Comparison of ENCODE assay signal across 18 cellular contexts in genomic region chr5:9710069-9710468, GRCh38.
DNase-seq lines count a peak whose midpoint lies in the region; ATAC-seq, FAIRE-seq and TF ChIP-seq lines count a peak whose summit lies in the region.
"Had no signal": no experiment of that assay in that cellular context is flagged by ENCODE, and none has a peak within 500 bp of the region (broad histone marks: within the 10 kb centered on the region; RNA-seq: fewer than 3 reads in every experiment).

No MANE protein-coding gene starts in this region.

- H3K27me3 ChIP-seq in IMR-90 (ENCODE audit: control insufficient read depth, insufficient read depth, low read length), result no peaks in the 10 kb centered on the region
- H3K27me3 ChIP-seq in esophagus muscularis mucosa, result no peaks in the 10 kb centered on the region
- H3K27me3 ChIP-seq in mesendoderm (ENCODE audit: insufficient read depth, low read length, poor library complexity), result no peaks in the 10 kb centered on the region
- no peaks in the 10 kb centered on the region for H3K27me3 ChIP-seq in HepG2 (ENCODE audit: control insufficient read depth in 1 of 2, insufficient read depth in 2 of 2, low read length in 2 of 2)
- H3K27me3 ChIP-seq: BE2C had no signal

- H3K4me1 ChIP-seq in IMR-90 (ENCODE audit: control insufficient read depth, insufficient read depth, low read length), result peaks cover 14% of the 10 kb centered on the region
- H3K4me1 ChIP-seq in esophagus muscularis mucosa, result no peaks in the 10 kb centered on the region
- peaks cover 2% of the 10 kb centered on the region for H3K4me1 ChIP-seq in mesendoderm (ENCODE audit: control insufficient read depth, low read depth, low read length)
- H3K4me1 ChIP-seq in HepG2 (ENCODE audit: insufficient read depth, low read length), result no peaks in the 10 kb centered on the region

- H3K27ac ChIP-seq in IMR-90 (ENCODE audit: insufficient read depth, low read length) (no peak overlapping the region), esophagus muscularis mucosa (replicated peaks in 1 of 4) (no peak overlapping the region), mesendoderm (ENCODE audit: low read depth, low read length) (no peak overlapping the region), HepG2 (ENCODE audit: extremely low read length, insufficient read depth, low read length) (no peak overlapping the region)

- no CpG with 5 or more reads among the region's 1 CpG for WGBS in IMR-90 (ENCODE audit: extremely low coverage in 2 of 2, insufficient read length in 1 of 2), 2 experiments
- 80% methylated on average over 1 of the region's 1 CpG for WGBS in esophagus muscularis mucosa
- no CpG with 5 or more reads among the region's 1 CpG for WGBS in mesendoderm (ENCODE audit: extremely low coverage, insufficient coverage, low lambda C conversion rate)
- 0% methylated on average over 1 of the region's 1 CpG for WGBS in HepG2 (ENCODE audit: low lambda C conversion rate)

- H3K14ac ChIP-seq in IMR-90 (replicated peaks; ENCODE audit: low read depth, low read length), result no peak overlapping the region

- no TSS peak for BruUV-seq in IMR-90 (replicated peaks; lab: Mats Ljungman, UMichigan)
- BruUV-seq in HepG2 (replicated peaks; lab: Mats Ljungman, UMichigan), result no TSS peak

- CTCF ChIA-PET in IMR-90 (lab: Yijun Ruan, JAX) (no interaction called here), HepG2 (lab: Yijun Ruan, JAX; ENCODE audit: low intra/inter-chr PET ratio, low total read pairs) (no interaction called here)

- intact Hi-C loops in IMR-90 (cut with micrococcal nuclease), result no loop called here
- intact Hi-C loops in esophagus muscularis mucosa (cut with DNase I), result no loop called here
- intact Hi-C loops in HepG2 (cut with micrococcal nuclease; ENCODE audit: unreplicated experiment), result no loop called here

- H2AK5ac ChIP-seq in IMR-90 (ENCODE audit: low read depth, low read length) (0 out of 2 replicates have a peak overlapping the region, but pooled peaks have one; percentile 5), mesendoderm (ENCODE audit: low read length) (no peak overlapping the region)

- H3K36me3 ChIP-seq in IMR-90 (ENCODE audit: control insufficient read depth, insufficient read depth, low read length) (no peaks in the 10 kb centered on the region), esophagus muscularis mucosa (no peaks in the 10 kb centered on the region), mesendoderm (ENCODE audit: control insufficient read depth, insufficient read depth, low read length) (no peaks in the 10 kb centered on the region), HepG2 (replicated peaks in 1 of 2; ENCODE audit: control insufficient read depth in 1 of 2, insufficient read depth in 2 of 2, low read length in 2 of 2) (no peaks in the 10 kb centered on the region)
- H3K36me3 ChIP-seq: BE2C had no signal

- no peak for TF ChIP-seq POLR2A in IMR-90 (IDR thresholded peaks at IDR 0.05; ENCODE audit: low read depth, low read length)
- no peak for TF ChIP-seq POLR2A in esophagus muscularis mucosa (IDR thresholded peaks at IDR 0.05; ENCODE audit: low read depth)
- TF ChIP-seq POLR2A in HepG2 (IDR thresholded peaks at IDR 0.05; ENCODE audit: insufficient read depth in 1 of 2, low read depth in 2 of 2, low read length in 2 of 2), result no peak

- H3K9me3 ChIP-seq in IMR-90 (ENCODE audit: control insufficient read depth, insufficient read depth, low read length) (no peaks in the 10 kb centered on the region), esophagus muscularis mucosa (peaks cover 0 to 7% (median 0%) of the 10 kb centered on the region in 4 donors), HepG2 (ENCODE audit: low read length) (no peaks in the 10 kb centered on the region)
- H3K9me3 ChIP-seq: BE2C had no signal

- H2BK20ac ChIP-seq in IMR-90 (ENCODE audit: low read depth, low read length), result peak overlapping the region; percentile 51; the same call in 1 of the 2 replicates

- H3K9ac ChIP-seq in IMR-90 (ENCODE audit: low read depth, low read length), result no peak overlapping the region
- H3K9ac ChIP-seq in mesendoderm (ENCODE audit: low read length), result no peak overlapping the region
- H3K9ac ChIP-seq in HepG2 (ENCODE audit: insufficient read depth, low read depth, low read length), result no peak overlapping the region

- no peak overlapping the region for H2AK9ac ChIP-seq in IMR-90 (replicated peaks; ENCODE audit: low read depth, low read length, poor library complexity)

- H2AFZ ChIP-seq in IMR-90 (replicated peaks; ENCODE audit: low read length, poor library complexity) (no peak overlapping the region), HepG2 (ENCODE audit: low read length) (no peak overlapping the region)

- no peak overlapping the region; the same call in 1 of the 2 replicates for H4K91ac ChIP-seq in IMR-90 (ENCODE audit: insufficient read depth, low read depth, low read length)

- H3K79me1 ChIP-seq in IMR-90 (ENCODE audit: low read depth in 1 of 2, low read length in 2 of 2) (peaks cover 0 to 9% of the 10 kb centered on the region in 2 experiments; a peak in 2 of 4 replicates), mesendoderm (ENCODE audit: low read length) (no peaks in the 10 kb centered on the region)

- no peak for DNase-seq in IMR-90
- DNase-seq in esophagus muscularis mucosa (ENCODE audit: extremely low spot score), result peak; percentile 64
- DNase-seq in mesendoderm, result no peak
- DNase-seq in NOMO-1 treated with DMSO at 0.1 percent for 48 hours (lab: John Stamatoyannopoulos, UW; ENCODE audit: unreplicated experiment), result no peak
- no peak for DNase-seq in NCI-H2227 (lab: John Stamatoyannopoulos, UW; ENCODE audit: unreplicated experiment)
- DNase-seq in HepG2 (ENCODE audit: low spot score), result no peak
- DNase-seq: ACHN; BE2C; C1 segment of cervical spinal cord; CD4-positive, CD25-positive, alpha-beta regulatory T cell; CD8-positive, alpha-beta memory T cell; COR-L47; H9 had no signal

- H3K18ac ChIP-seq in IMR-90 (ENCODE audit: low read depth, low read length) (no peak overlapping the region), mesendoderm (ENCODE audit: low read length) (no peak overlapping the region)

- peaks cover 10% of the 10 kb centered on the region for H3K9me1 ChIP-seq in IMR-90 (ENCODE audit: insufficient read depth, low read length)

- POLR2A ChIA-PET in IMR-90 (lab: Charles Lee; ENCODE audit: unreplicated experiment) (no interaction called here), HepG2 (lab: Yijun Ruan, JAX) (no interaction called here)

- H3K56ac ChIP-seq in IMR-90 (ENCODE audit: extremely low read depth, insufficient read depth, low read length) (no peak overlapping the region), mesendoderm (ENCODE audit: low read length) (no peak overlapping the region)

- TF ChIP-seq EP300 in esophagus muscularis mucosa (IDR thresholded peaks at IDR 0.05) (no peak), HepG2 (IDR thresholded peaks at IDR 0.05; ENCODE audit: low read depth in 2 of 2, low read length in 2 of 2) (no peak), HepG2 (CRISPR knock-in tag; IDR thresholded peaks at IDR 0.05; ENCODE audit: borderline replicate concordance) (no peak)

- TF ChIP-seq CTCF in IMR-90 (conservative IDR thresholded peaks at IDR 0.05; ENCODE audit: low read depth, low read length) (no peak), esophagus muscularis mucosa (IDR thresholded peaks at IDR 0.05) (no peak), HepG2 (CRISPR knock-in tag; IDR thresholded peaks at IDR 0.05) (no peak)

- H2BK120ac ChIP-seq in IMR-90 (ENCODE audit: low read depth, low read length) (peak overlapping the region; percentile 72), mesendoderm (ENCODE audit: low read depth, low read length) (no peak overlapping the region)

- H3K4me3 ChIP-seq in IMR-90 (ENCODE audit: insufficient read depth, low read depth, low read length), result no peak overlapping the region
- H3K4me3 ChIP-seq in esophagus muscularis mucosa, result no peak overlapping the region
- no peak overlapping the region for H3K4me3 ChIP-seq in mesendoderm (ENCODE audit: low read length)
- H3K4me3 ChIP-seq in HepG2 (replicated peaks in 1 of 3; ENCODE audit: insufficient read depth in 1 of 3, low read depth in 2 of 3, low read length in 3 of 3), result no peak overlapping the region

- H2BK15ac ChIP-seq in IMR-90 (ENCODE audit: low read depth, low read length) (peak overlapping the region; percentile 38; the same call in 2 of the 3 replicates), mesendoderm (replicated peaks; ENCODE audit: low read depth) (peak overlapping the region; percentile 47)

- H3K4me2 ChIP-seq in IMR-90 (ENCODE audit: low read depth, low read length) (no peak overlapping the region), mesendoderm (ENCODE audit: low read length) (no peak overlapping the region), HepG2 (ENCODE audit: low read depth, low read length) (no peak overlapping the region)

- no peak overlapping the region for H3K23ac ChIP-seq in IMR-90 (ENCODE audit: low read depth, low read length)
- no peak overlapping the region for H3K23ac ChIP-seq in mesendoderm (ENCODE audit: low read length)

- H4K5ac ChIP-seq in IMR-90 (ENCODE audit: low read depth, low read length), result no peak overlapping the region
- H4K5ac ChIP-seq in mesendoderm (ENCODE audit: low read length), result no peak overlapping the region

- no peaks in the 10 kb centered on the region for H4K20me1 ChIP-seq in IMR-90 (ENCODE audit: insufficient read depth, low read length)
- H4K20me1 ChIP-seq in HepG2 (ENCODE audit: insufficient read depth, low read length), result no peaks in the 10 kb centered on the region

- FAIRE-seq in HepG2 (lab: Jason Lieb, UNC), result no peak
- FAIRE-seq: D721Med, G401.6, GM12891, GM19239, H1 had no signal

- H2BK5ac ChIP-seq in IMR-90 (ENCODE audit: low read depth, low read length, poor library complexity, severe bottlenecking) (no peak overlapping the region), mesendoderm (ENCODE audit: low read length) (no peak overlapping the region)

- no peak for TF ChIP-seq RAD21 in IMR-90 (IDR thresholded peaks at IDR 0.05; ENCODE audit: low read length)
- TF ChIP-seq RAD21 in HepG2 (CRISPR knock-in tag; IDR thresholded peaks at IDR 0.05), result no peak

- no peaks in the 10 kb centered on the region for H3K79me2 ChIP-seq in mesendoderm (ENCODE audit: control insufficient read depth, insufficient read depth, low read length)
- H3K79me2 ChIP-seq in HepG2 (ENCODE audit: insufficient read depth, low read length), result no peaks in the 10 kb centered on the region

- in situ Hi-C loops in IMR-90 (cut with MboI; ENCODE audit: low sequenced_read_pairs) (no loop called here), HepG2 (cut with HindIII; ENCODE audit: extremely low pct_ligation_motif_present, low pct_unique_long_range_greater_than_20kb) (no loop called here)

- no peak for ATAC-seq in IMR-90 (ENCODE audit: low read depth)
- ATAC-seq in HepG2, result no peak

- H4K8ac ChIP-seq in IMR-90 (ENCODE audit: low read depth in 2 of 2, low read length in 2 of 2) (no peak overlapping the region), mesendoderm (ENCODE audit: low read depth, low read length) (no peak overlapping the region)

- dilution Hi-C loops in IMR-90 (cut with HindIII; ENCODE audit: low sequenced_read_pairs, unreplicated experiment), result no loop called here

- H3K4ac ChIP-seq in IMR-90 (ENCODE audit: low read depth, low read length) (peak overlapping the region; percentile 40), mesendoderm (ENCODE audit: low read depth, low read length) (no peak overlapping the region)

TF ChIP-seq in IMR-90, 13 proteins besides CTCF, POLR2A, EP300 and RAD21 (continues in another document):
- TF ChIP-seq NFE2L2 (IDR thresholded peaks at IDR 0.05; ENCODE audit: low read depth, low read length), result no peak

TF ChIP-seq in HepG2, 621 proteins besides CTCF, POLR2A, EP300 and RAD21 (continues in another document):
- TF ChIP-seq AGO1 (IDR thresholded peaks at IDR 0.05; ENCODE audit: low read depth, low read length, poor library complexity, severe bottlenecking), result no peak
